1 cellular context compared by ENCODE assay signal in the genomic region with DNA sequence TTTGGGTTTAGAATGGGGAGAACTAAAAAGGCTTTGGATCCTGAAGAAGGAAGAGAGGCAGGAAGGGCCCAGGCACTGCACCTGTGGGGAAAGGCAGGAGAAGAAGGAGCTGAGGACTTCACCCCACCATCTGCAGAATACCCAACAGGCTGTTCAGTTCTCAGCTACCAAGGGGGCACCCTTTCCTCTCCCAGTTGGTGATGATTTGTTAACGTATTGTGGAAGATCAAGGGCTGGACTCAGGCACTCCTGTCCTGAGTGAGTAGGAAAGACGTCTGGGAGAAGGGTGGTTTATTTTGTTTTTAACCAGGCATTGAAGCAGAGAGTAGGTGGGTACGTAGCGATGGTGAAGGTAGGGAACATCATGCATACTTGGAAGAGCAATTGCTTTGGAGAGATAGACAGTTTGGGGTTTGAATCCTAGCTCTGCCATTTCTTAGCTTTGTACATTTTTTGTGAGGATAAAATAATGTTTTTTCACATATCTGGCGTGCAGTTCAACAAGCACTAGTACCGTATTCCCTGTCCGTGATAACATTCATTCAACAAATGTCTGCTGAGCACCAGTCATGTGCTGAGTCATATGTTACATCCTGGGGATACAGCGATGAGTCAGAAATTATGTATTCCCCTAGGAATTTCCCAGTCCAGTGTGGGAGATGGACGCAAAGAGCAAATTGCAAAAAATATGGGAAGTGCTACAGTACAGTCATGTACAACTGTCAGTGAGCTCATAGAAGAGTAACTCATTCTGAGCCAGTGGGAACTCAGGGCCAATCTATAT.
TF ChIP-seq lines count a peak whose summit lies in the region.

No MANE protein-coding gene starts in this region.

TF ChIP-seq in SK-N-SH, 30 proteins besides CTCF, POLR2A, EP300 and RAD21 (continued from another document):
- TF ChIP-seq GATA2 (CRISPR knock-in tag; IDR thresholded peaks at IDR 0.05) (no peak), CHD2 (IDR thresholded peaks at IDR 0.05; ENCODE audit: low read length, partially characterized antibody) (no peak), RFX5 (IDR thresholded peaks at IDR 0.05; ENCODE audit: low read length) (no peak), MEF2A (IDR thresholded peaks at IDR 0.05; ENCODE audit: borderline replicate concordance, low read depth) (no peak), NRF1 (IDR thresholded peaks at IDR 0.05; ENCODE audit: low read depth, low read length) (no peak), TCF12 (IDR thresholded peaks at IDR 0.05) (peak; percentile 89), RCOR1 (IDR thresholded peaks at IDR 0.05; ENCODE audit: low read length) (no peak), NFIC (IDR thresholded peaks at IDR 0.05; ENCODE audit: borderline replicate concordance) (peak; percentile 68; the same call in 1 of the 2 replicates), POLR2AphosphoS5 (IDR thresholded peaks at IDR 0.05; ENCODE audit: low read depth, low read length) (peak; percentile 91), FOXM1 (IDR thresholded peaks at IDR 0.05; ENCODE audit: low read depth) (no peak), RXRA (IDR thresholded peaks at IDR 0.05; ENCODE audit: borderline replicate concordance, low read depth) (peak; percentile 83; the same call in 1 of the 2 replicates), MXI1 (IDR thresholded peaks at IDR 0.05; ENCODE audit: low read depth, low read length) (no peak), GABPA (IDR thresholded peaks at IDR 0.05; ENCODE audit: low read depth) (no peak)
- TF ChIP-seq, protein P1, sequence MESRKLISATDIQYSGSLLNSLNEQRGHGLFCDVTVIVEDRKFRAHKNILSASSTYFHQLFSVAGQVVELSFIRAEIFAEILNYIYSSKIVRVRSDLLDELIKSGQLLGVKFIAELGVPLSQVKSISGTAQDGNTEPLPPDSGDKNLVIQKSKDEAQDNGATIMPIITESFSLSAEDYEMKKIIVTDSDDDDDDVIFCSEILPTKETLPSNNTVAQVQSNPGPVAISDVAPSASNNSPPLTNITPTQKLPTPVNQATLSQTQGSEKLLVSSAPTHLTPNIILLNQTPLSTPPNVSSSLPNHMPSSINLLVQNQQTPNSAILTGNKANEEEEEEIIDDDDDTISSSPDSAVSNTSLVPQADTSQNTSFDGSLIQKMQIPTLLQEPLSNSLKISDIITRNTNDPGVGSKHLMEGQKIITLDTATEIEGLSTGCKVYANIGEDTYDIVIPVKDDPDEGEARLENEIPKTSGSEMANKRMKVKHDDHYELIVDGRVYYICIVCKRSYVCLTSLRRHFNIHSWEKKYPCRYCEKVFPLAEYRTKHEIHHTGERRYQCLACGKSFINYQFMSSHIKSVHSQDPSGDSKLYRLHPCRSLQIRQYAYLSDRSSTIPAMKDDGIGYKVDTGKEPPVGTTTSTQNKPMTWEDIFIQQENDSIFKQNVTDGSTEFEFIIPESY (IDR thresholded peaks at IDR 0.05; ENCODE audit: borderline replicate concordance, low read depth), result peak; percentile 76; the same call in 1 of the 2 replicates
- TF ChIP-seq, protein P2, sequence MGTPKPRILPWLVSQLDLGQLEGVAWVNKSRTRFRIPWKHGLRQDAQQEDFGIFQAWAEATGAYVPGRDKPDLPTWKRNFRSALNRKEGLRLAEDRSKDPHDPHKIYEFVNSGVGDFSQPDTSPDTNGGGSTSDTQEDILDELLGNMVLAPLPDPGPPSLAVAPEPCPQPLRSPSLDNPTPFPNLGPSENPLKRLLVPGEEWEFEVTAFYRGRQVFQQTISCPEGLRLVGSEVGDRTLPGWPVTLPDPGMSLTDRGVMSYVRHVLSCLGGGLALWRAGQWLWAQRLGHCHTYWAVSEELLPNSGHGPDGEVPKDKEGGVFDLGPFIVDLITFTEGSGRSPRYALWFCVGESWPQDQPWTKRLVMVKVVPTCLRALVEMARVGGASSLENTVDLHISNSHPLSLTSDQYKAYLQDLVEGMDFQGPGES (IDR thresholded peaks at IDR 0.05; ENCODE audit: low read depth, low read length), result no peak
- TF ChIP-seq, protein P3, sequence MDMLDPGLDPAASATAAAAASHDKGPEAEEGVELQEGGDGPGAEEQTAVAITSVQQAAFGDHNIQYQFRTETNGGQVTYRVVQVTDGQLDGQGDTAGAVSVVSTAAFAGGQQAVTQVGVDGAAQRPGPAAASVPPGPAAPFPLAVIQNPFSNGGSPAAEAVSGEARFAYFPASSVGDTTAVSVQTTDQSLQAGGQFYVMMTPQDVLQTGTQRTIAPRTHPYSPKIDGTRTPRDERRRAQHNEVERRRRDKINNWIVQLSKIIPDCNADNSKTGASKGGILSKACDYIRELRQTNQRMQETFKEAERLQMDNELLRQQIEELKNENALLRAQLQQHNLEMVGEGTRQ (IDR thresholded peaks at IDR 0.05; ENCODE audit: borderline replicate concordance, low read depth, low read length), result no peak
